8 cellular contexts compared by ENCODE assay signal in the genomic region with DNA sequence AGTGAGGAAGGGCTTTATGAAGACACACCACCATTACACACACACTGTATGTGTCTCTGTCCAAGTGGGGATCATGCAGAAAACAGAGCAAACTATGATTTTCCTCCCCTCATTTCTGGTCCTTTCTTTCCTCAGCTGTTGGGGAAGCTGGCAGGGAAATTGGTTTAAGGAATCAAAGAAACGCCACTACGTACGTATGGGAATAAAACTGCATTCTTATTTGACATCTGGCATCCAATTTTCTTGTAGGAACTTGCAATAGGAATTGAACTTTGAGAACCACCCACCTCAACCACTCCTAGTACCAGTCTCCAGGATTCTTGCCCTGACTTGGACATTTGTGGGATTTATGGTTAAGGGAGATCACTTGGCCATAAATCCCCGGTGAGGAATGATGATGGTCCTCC.
DNase-seq lines count a peak whose midpoint lies in the region; ATAC-seq and TF ChIP-seq lines count a peak whose summit lies in the region.

No MANE protein-coding gene starts in this region.

- H3K9me3 ChIP-seq in GM23248 (ENCODE audit: low read depth) (no peaks in the 10 kb centered on the region), T-helper 17 cell (ENCODE audit: control insufficient read depth, low read length, poor library complexity, severe bottlenecking) (no peaks in the 10 kb centered on the region), right cardiac atrium (ENCODE audit: control insufficient read depth, low read length) (no peaks in the 10 kb centered on the region)

- H2AFZ ChIP-seq in GM23248, result peak overlapping the region; percentile 78

- H3F3A ChIP-seq in GM23248 (ENCODE audit: insufficient read depth), result no peaks in the 10 kb centered on the region

- no peaks in the 10 kb centered on the region for H3K36me3 ChIP-seq in GM23248 (ENCODE audit: low read depth)

- H3K9ac ChIP-seq in GM23248, result peak overlapping the region; percentile 62; the same call in 1 of the 2 replicates

- peaks cover 12% of the 10 kb centered on the region for H3K4me1 Mint-ChIP-seq in T-helper 17 cell

- H3K27ac Mint-ChIP-seq in T-helper 17 cell, result no peak overlapping the region

- peaks cover 50% of the 10 kb centered on the region for H3K27me3 Mint-ChIP-seq in T-helper 17 cell

- no peaks in the 10 kb centered on the region for H3K79me2 ChIP-seq in GM23248 (ENCODE audit: insufficient read depth)

- WGBS in GM23248 (ENCODE audit: low coverage in 1 of 2, low lambda C conversion rate in 2 of 2, missing lambda C conversion rate in 2 of 2), 2 experiments, result 67 to 69% methylated on average over 4 of the region's 4 CpGs
- 34% methylated on average over 4 of the region's 4 CpGs for WGBS in right cardiac atrium

- H3K27me3 ChIP-seq in GM23248 (replicated peaks; ENCODE audit: insufficient read depth), result peaks cover 15% of the 10 kb centered on the region; the same call in 1 of the 2 replicates
- no peaks in the 10 kb centered on the region for H3K27me3 ChIP-seq in right cardiac atrium (ENCODE audit: control insufficient read depth, insufficient read depth)

- TF ChIP-seq CTCF in GM20000 (IDR thresholded peaks at IDR 0.05; ENCODE audit: extremely low read depth, missing control alignments), result no peak

- H3K4me3 Mint-ChIP-seq in T-helper 17 cell, result peak overlapping the region; percentile 76

- in situ Hi-C loops in GM23248 (cut with MboI), result no loop called here

- H3K4me2 ChIP-seq in GM23248 (ENCODE audit: unreplicated experiment), result peak overlapping the region; percentile 100

- H3K4me3 ChIP-seq in GM23248 (peak overlapping the region; percentile 77), right cardiac atrium (ENCODE audit: low read length) (peak overlapping the region; percentile 88)

- peaks cover 8% of the 10 kb centered on the region; the same call in 1 of the 2 replicates for H3K4me1 ChIP-seq in GM23248 (ENCODE audit: insufficient read depth)
- H3K4me1 ChIP-seq in right cardiac atrium (ENCODE audit: control insufficient read depth, insufficient read depth, low read length), result no peaks in the 10 kb centered on the region

- no peaks in the 10 kb centered on the region for H3K36me3 Mint-ChIP-seq in T-helper 17 cell (ENCODE audit: low read depth)

- ATAC-seq in T-helper 17 cell (no peak), right cardiac atrium (no peak), sciatic nerve (peak; percentile 38), HG03159 (IDR thresholded peaks at IDR 0.05; ENCODE audit: unreplicated experiment) (no peak), GM18502 (IDR thresholded peaks at IDR 0.05; ENCODE audit: poor library complexity, unreplicated experiment) (no peak)

- DNase-seq in GM23248 (no peak), T-helper 17 cell (no peak), right cardiac atrium (no peak), sciatic nerve (ENCODE audit: low spot score) (no peak), GM20000 (ENCODE audit: low spot score) (no peak), substantia nigra (lab: John Stamatoyannopoulos, UW) (no peak)

- intact Hi-C loops in right cardiac atrium (cut with DNase I), result no loop called here
- intact Hi-C loops in sciatic nerve (cut with DNase I), result no loop called here

- no peaks in the 10 kb centered on the region for H4K20me1 ChIP-seq in GM23248 (ENCODE audit: insufficient read depth)

- no peak overlapping the region for H3K27ac ChIP-seq in GM23248
- no peak overlapping the region for H3K27ac ChIP-seq in right cardiac atrium (ENCODE audit: low read length)
- H3K27ac ChIP-seq in substantia nigra (ENCODE audit: low read depth, low read length, poor library complexity, severe bottlenecking), result no peak overlapping the region

- no peaks in the 10 kb centered on the region for H3K9me2 ChIP-seq in GM23248 (ENCODE audit: insufficient read depth)
